In genomic region chr5:181109489-181110013, GRCh38 we compare ENCODE assay signal across 23 cellular contexts. TPM values are rescaled to one million over a fixed set of nuclear protein-coding genes. Genes with fewer than 3 reads are reported as not detected.
"Had no signal": no experiment of that assay in that cellular context is flagged by ENCODE, and none has a peak within 500 bp of the region (broad histone marks: within the 10 kb centered on the region; RNA-seq: fewer than 3 reads in every experiment).

No MANE protein-coding gene starts in this region.

- H3K4me3 ChIP-seq: gastrocnemius medialis, heart left ventricle, lung, skin epidermis, stomach, testis, upper lobe of left lung had no signal

- ATAC-seq: activated CD8-positive, alpha-beta T cell treated with anti-CD3 and anti-CD28 coated beads, Interleukin-2, amount 10 ng/mL, durations not matched to agents 7 days and 5 days; activated naive CD4-positive, alpha-beta T cell treated with anti-CD3 and anti-CD28 coated beads, Interleukin-2, amount 50 U/mL, for 72 hours; esophagus mucosa; gastrocnemius medialis; heart left ventricle; left colon had no signal

- H3K27ac ChIP-seq: gastrocnemius medialis, heart left ventricle, skin epidermis, stomach, testis, upper lobe of left lung had no signal

- H3K9me3 Mint-ChIP-seq: activated B cell treated with CpG ODN at 0.5 μM for 24 hours; activated CD4-positive, alpha-beta T cell treated with anti-CD3 and anti-CD28 coated beads, Interleukin-2, amount 10 ng/mL, durations not matched to agents 24 days and 14 days; activated naive CD4-positive, alpha-beta T cell treated with anti-CD3 and anti-CD28 coated beads, Interleukin-2, amount 50 U/mL, for 72 hours; T-helper 2 cell treated with Interferon-gamma antibody and Interleukin-4, amounts not matched to agents 5 μg/mL and 100 μg/mL, for 36 hours had no signal

- H3K4me1 ChIP-seq: gastrocnemius medialis, heart left ventricle, testis had no signal

- H3K4me3 Mint-ChIP-seq: activated B cell treated with CpG ODN at 0.5 μM for 24 hours; activated CD4-positive, alpha-beta T cell treated with anti-CD3 and anti-CD28 coated beads, Interleukin-2, amount 10 ng/mL, durations not matched to agents 24 days and 14 days; activated CD8-positive, alpha-beta T cell treated with anti-CD3 and anti-CD28 coated beads, Interleukin-2, amount 10 ng/mL, durations not matched to agents 7 days and 5 days; nephron progenitor cell; T-helper 2 cell treated with Interferon-gamma antibody and Interleukin-4, amounts not matched to agents 5 μg/mL and 100 μg/mL, for 36 hours had no signal

- H3K27ac Mint-ChIP-seq: activated B cell treated with CpG ODN at 0.5 μM for 24 hours; activated CD4-positive, alpha-beta T cell treated with anti-CD3 and anti-CD28 coated beads, Interleukin-2, amount 10 ng/mL, durations not matched to agents 24 days and 14 days; activated CD8-positive, alpha-beta T cell treated with anti-CD3 and anti-CD28 coated beads, Interleukin-2, amount 10 ng/mL, durations not matched to agents 7 days and 5 days; nephron progenitor cell; progenitor cell of endocrine pancreas; T-helper 2 cell treated with Interferon-gamma antibody and Interleukin-4, amounts not matched to agents 5 μg/mL and 100 μg/mL, for 36 hours had no signal

- H3K9me3 ChIP-seq: gastrocnemius medialis, heart left ventricle, testis, upper lobe of left lung had no signal

- DNase-seq: activated B cell treated with CpG ODN at 0.5 μM for 24 hours; activated CD4-positive, alpha-beta T cell treated with anti-CD3 and anti-CD28 coated beads, Interleukin-2, amount 10 ng/mL, durations not matched to agents 24 days and 14 days; activated CD8-positive, alpha-beta memory T cell treated with anti-CD3 and anti-CD28 coated beads, Interleukin-2, amount 50 U/mL, for 48 hours; activated CD8-positive, alpha-beta T cell treated with anti-CD3 and anti-CD28 coated beads, Interleukin-2, amount 10 ng/mL, durations not matched to agents 7 days and 5 days; activated gamma-delta T cell; effector CD4-positive, alpha-beta T cell; gastrocnemius medialis; heart left ventricle; left colon; midbrain; nephron progenitor cell; stomach; testis; upper lobe of left lung had no signal

- H3K27me3 ChIP-seq: testis had no signal

- H3K4me1 Mint-ChIP-seq: activated CD4-positive, alpha-beta T cell treated with anti-CD3 and anti-CD28 coated beads, Interleukin-2, amount 10 ng/mL, durations not matched to agents 24 days and 14 days had no signal

- H3K36me3 ChIP-seq: gastrocnemius medialis, heart left ventricle, stomach, upper lobe of left lung had no signal

RNA-seq across cellular contexts. Expression of gene OR2V1, which starts 21.4 kb away (rescaled TPM):
- total RNA-seq: activated B cell treated with CpG ODN at 0.5 μM for 24 hours; activated CD4-positive, alpha-beta T cell treated with anti-CD3 and anti-CD28 coated beads, Interleukin-2, amount 10 ng/mL, durations not matched to agents 24 days and 14 days; activated CD8-positive, alpha-beta T cell treated with anti-CD3 and anti-CD28 coated beads, Interleukin-2, amount 10 ng/mL, durations not matched to agents 7 days and 5 days; activated naive CD4-positive, alpha-beta T cell treated with anti-CD3 and anti-CD28 coated beads, Interleukin-2, amount 50 U/mL, for 72 hours; cerebellum; esophagus mucosa; gastrocnemius medialis; heart left ventricle; left colon; lung; myocyte; omental fat pad; progenitor cell of endocrine pancreas; stomach; testis; upper lobe of left lung had no signal
- polyA plus RNA-seq: heart left ventricle, lung, stomach had no signal

RNA-seq across cellular contexts. Expression of gene OR2V2, which starts 37.8 kb away (rescaled TPM):
- total RNA-seq: activated B cell treated with CpG ODN at 0.5 μM for 24 hours; activated CD4-positive, alpha-beta T cell treated with anti-CD3 and anti-CD28 coated beads, Interleukin-2, amount 10 ng/mL, durations not matched to agents 24 days and 14 days; activated CD8-positive, alpha-beta T cell treated with anti-CD3 and anti-CD28 coated beads, Interleukin-2, amount 10 ng/mL, durations not matched to agents 7 days and 5 days; activated naive CD4-positive, alpha-beta T cell treated with anti-CD3 and anti-CD28 coated beads, Interleukin-2, amount 50 U/mL, for 72 hours; cerebellum; esophagus mucosa; gastrocnemius medialis; heart left ventricle; left colon; lung; myocyte; omental fat pad; progenitor cell of endocrine pancreas; stomach; testis had no signal
- polyA plus RNA-seq: heart left ventricle, lung, stomach had no signal
